8 cellular contexts compared by ENCODE assay signal in the genomic region with DNA sequence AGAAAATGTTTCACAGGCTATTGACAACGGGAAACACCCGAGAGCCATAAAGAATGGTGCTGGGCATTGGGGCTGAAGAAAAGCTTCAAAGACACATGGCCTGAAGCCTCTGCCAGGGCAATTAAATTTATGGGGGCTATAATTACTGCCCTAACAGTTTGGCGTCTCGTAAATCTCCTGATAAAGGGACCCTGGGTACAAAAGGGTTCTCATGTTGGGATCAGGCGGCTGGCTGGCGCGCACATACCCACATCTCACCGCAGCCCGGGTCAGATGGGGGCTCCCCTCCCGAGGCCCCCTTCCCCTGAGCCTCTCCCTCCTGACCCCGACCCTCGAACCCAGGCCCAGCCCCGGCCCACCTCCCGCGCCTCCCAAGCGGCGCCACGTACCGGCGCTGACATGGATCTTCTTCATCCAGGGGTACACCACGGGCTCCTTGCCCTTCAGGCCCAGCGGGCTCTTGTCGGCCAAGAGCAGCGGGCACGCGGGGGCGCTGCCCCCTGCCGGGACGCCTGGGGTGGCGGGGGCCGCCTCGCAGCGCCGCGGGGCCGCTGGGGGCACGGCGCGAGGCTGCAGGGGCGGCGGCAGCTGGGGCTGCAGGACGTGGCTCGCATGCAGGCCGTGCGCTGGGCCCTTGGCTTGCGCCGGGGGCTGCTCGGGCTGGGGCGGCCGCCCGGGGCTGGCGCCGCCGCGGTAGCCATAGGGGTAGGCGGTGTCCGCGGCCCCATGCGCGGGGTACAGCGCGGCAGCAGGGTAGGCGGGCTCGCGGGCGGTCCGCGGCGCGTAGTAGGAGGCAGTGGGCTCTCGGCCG. TPM values are rescaled to one million over a fixed set of nuclear protein-coding genes. Genes with fewer than 3 reads are reported as not detected.
DNase-seq lines count a peak whose midpoint lies in the region; ATAC-seq and TF ChIP-seq lines count a peak whose summit lies in the region.

No MANE protein-coding gene starts in this region.

- H3K27ac ChIP-seq in HEK293 (ENCODE audit: extremely low read depth, low read depth, low read length), result peak overlapping the region; percentile 100
- no peak overlapping the region for H3K27ac ChIP-seq in hepatocyte
- H3K27ac ChIP-seq in Karpas-422 (ENCODE audit: low read length), result no peak overlapping the region

- peaks cover 88% of the 10 kb centered on the region for H3K27me3 ChIP-seq in hepatocyte
- no peaks in the 10 kb centered on the region for H3K27me3 ChIP-seq in Karpas-422 (ENCODE audit: low read length)

- H3K27ac Mint-ChIP-seq in stimulated activated memory B cell treated with anti-CD40 and anti-IgM and Interleukin-4, amounts not matched to agents 10 μg/mL and 1 μg/mL and 100 μg/mL, for 72 hours, result no peak overlapping the region

- POLR2A ChIA-PET in HEK293 (lab: Yijun Ruan, JAX), result interaction anchor here (1.1 to 2.2 kb wide), 9 partner anchors 10 to 272 kb away, joined by 3 to 29 read pairs (median 6); partner anchors contain the start of genes HOXA1, HOXA5 and HOXA7

- H2AFZ ChIP-seq in hepatocyte (no peak overlapping the region), Karpas-422 (ENCODE audit: low read length) (no peak overlapping the region)

- no peaks in the 10 kb centered on the region for H3K36me3 Mint-ChIP-seq in stimulated activated memory B cell treated with anti-CD40 and anti-IgM and Interleukin-4, amounts not matched to agents 10 μg/mL and 1 μg/mL and 100 μg/mL, for 72 hours

- no peak overlapping the region for H3K4me3 Mint-ChIP-seq in stimulated activated memory B cell treated with anti-CD40 and anti-IgM and Interleukin-4, amounts not matched to agents 10 μg/mL and 1 μg/mL and 100 μg/mL, for 72 hours

- H3K4me1 ChIP-seq in HEK293 (ENCODE audit: control insufficient read depth, insufficient read depth, low read length), result peaks cover 75% of the 10 kb centered on the region
- H3K4me1 ChIP-seq in hepatocyte (ENCODE audit: insufficient read depth), result peaks cover 6% of the 10 kb centered on the region
- H3K4me1 ChIP-seq in Karpas-422 (ENCODE audit: low read length), result peaks cover 9% of the 10 kb centered on the region

- H3K36me3 ChIP-seq in HEK293 (ENCODE audit: control insufficient read depth in 2 of 2, insufficient read depth in 1 of 2, low read length in 2 of 2) (peaks cover 5 to 13% of the 10 kb centered on the region in 2 experiments; a peak in 1 of 3 replicates), hepatocyte (replicated peaks; ENCODE audit: insufficient read depth, low read depth) (no peaks in the 10 kb centered on the region), Karpas-422 (ENCODE audit: insufficient read depth, low read length) (no peaks in the 10 kb centered on the region)

- TF ChIP-seq CTCF in HEK293 (tag by site-specific recombination; IDR thresholded peaks at IDR 0.05) (0 out of 2 replicates have a peak, but pooled peaks have one; percentile 49), hepatocyte (IDR thresholded peaks at IDR 0.05; ENCODE audit: poor library complexity) (peak; percentile 11)

- H3K79me2 ChIP-seq in hepatocyte (no peaks in the 10 kb centered on the region), Karpas-422 (ENCODE audit: low read length) (peaks cover 18% of the 10 kb centered on the region; the same call in 1 of the 2 replicates)

- no peaks in the 10 kb centered on the region for H3K4me1 Mint-ChIP-seq in stimulated activated memory B cell treated with anti-CD40 and anti-IgM and Interleukin-4, amounts not matched to agents 10 μg/mL and 1 μg/mL and 100 μg/mL, for 72 hours

- peak overlapping the region; percentile 92 for H3K4me2 ChIP-seq in hepatocyte
- H3K4me2 ChIP-seq in Karpas-422 (ENCODE audit: low read depth, low read length, poor library complexity, severe bottlenecking), result no peak overlapping the region

- 9% methylated on average over 39 of the region's 72 CpGs for WGBS in hepatocyte (ENCODE audit: low lambda C conversion rate, missing lambda C conversion rate)

- peaks cover 73% of the 10 kb centered on the region for H3K27me3 Mint-ChIP-seq in stimulated activated memory B cell treated with anti-CD40 and anti-IgM and Interleukin-4, amounts not matched to agents 10 μg/mL and 1 μg/mL and 100 μg/mL, for 72 hours

- no peaks in the 10 kb centered on the region for H3K9me2 ChIP-seq in hepatocyte (replicated peaks; ENCODE audit: insufficient read depth)
- H3K9me2 ChIP-seq in Karpas-422 (replicated peaks; ENCODE audit: insufficient read depth, low read length), result no peaks in the 10 kb centered on the region

- DNase-seq in T1000 (lab: John Stamatoyannopoulos, UW), result peak; percentile 42
- DNase-seq in hepatocyte (ENCODE audit: low spot score), result peak; percentile 53
- no peak for DNase-seq in Karpas-422
- no peak for DNase-seq in NCI-H2029 (lab: John Stamatoyannopoulos, UW)
- DNase-seq in NCI-H1694 treated with DMSO at 0.1 percent for 48 hours (lab: John Stamatoyannopoulos, UW), result no peak
- no peak for DNase-seq in NCI-H2107 treated with DMSO at 0.1 percent for 48 hours (lab: John Stamatoyannopoulos, UW; ENCODE audit: unreplicated experiment)

- peaks cover 3% of the 10 kb centered on the region for H3K9me3 Mint-ChIP-seq in stimulated activated memory B cell treated with anti-CD40 and anti-IgM and Interleukin-4, amounts not matched to agents 10 μg/mL and 1 μg/mL and 100 μg/mL, for 72 hours

- ATAC-seq in stimulated activated memory B cell treated with anti-CD40 and anti-IgM and Interleukin-4, amounts not matched to agents 10 μg/mL and 1 μg/mL and 100 μg/mL, for 72 hours, result peak; percentile 74

- peak overlapping the region; percentile 52 for H3K4me3 ChIP-seq in HEK293 (ENCODE audit: low read depth, low read length)
- peak overlapping the region; percentile 80 for H3K4me3 ChIP-seq in hepatocyte
- no peak overlapping the region for H3K4me3 ChIP-seq in Karpas-422 (ENCODE audit: low read length)

- CTCF ChIA-PET in HEK293 (lab: Yijun Ruan, JAX), result interaction anchor here (0.8 to 2.7 kb wide), 6 partner anchors 11 to 277 kb away, joined by 3 to 12 read pairs (median 3); partner anchors contain the start of gene HOXA6

- H4K20me1 ChIP-seq in hepatocyte (ENCODE audit: insufficient read depth, poor library complexity, severe bottlenecking) (no peaks in the 10 kb centered on the region), Karpas-422 (ENCODE audit: insufficient read depth, low read depth, low read length) (no peaks in the 10 kb centered on the region)

- H3K9me3 ChIP-seq in HEK293 (ENCODE audit: control insufficient read depth, insufficient read depth, low read depth, low read length), result no peaks in the 10 kb centered on the region
- H3K9me3 ChIP-seq in hepatocyte (ENCODE audit: low read depth), result no peaks in the 10 kb centered on the region
- H3K9me3 ChIP-seq in Karpas-422 (ENCODE audit: low read length), result no peaks in the 10 kb centered on the region

- H3K9ac ChIP-seq in Karpas-422 (ENCODE audit: low read length), result no peak overlapping the region

TF ChIP-seq in HEK293, 187 proteins besides CTCF, POLR2A, EP300 and RAD21 (continues in another document):
- no peak for TF ChIP-seq ZNF114 (tag by site-specific recombination; IDR thresholded peaks at IDR 0.05)
- peak; percentile 97 for TF ChIP-seq SP7 (tag by site-specific recombination; IDR thresholded peaks at IDR 0.05)
- TF ChIP-seq ZBTB8A (tag by site-specific recombination; IDR thresholded peaks at IDR 0.05), result peak; percentile 94
- no peak for TF ChIP-seq SCRT2 (tag by site-specific recombination; IDR thresholded peaks at IDR 0.05)
- TF ChIP-seq ZNF629 (tag by site-specific recombination; IDR thresholded peaks at IDR 0.05), result no peak
- TF ChIP-seq, protein P1, sequence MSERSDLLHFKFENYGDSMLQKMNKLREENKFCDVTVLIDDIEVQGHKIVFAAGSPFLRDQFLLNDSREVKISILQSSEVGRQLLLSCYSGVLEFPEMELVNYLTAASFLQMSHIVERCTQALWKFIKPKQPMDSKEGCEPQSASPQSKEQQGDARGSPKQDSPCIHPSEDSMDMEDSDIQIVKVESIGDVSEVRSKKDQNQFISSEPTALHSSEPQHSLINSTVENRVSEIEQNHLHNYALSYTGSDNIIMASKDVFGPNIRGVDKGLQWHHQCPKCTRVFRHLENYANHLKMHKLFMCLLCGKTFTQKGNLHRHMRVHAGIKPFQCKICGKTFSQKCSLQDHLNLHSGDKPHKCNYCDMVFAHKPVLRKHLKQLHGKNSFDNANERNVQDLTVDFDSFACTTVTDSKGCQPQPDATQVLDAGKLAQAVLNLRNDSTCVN (tag by site-specific recombination; optimal IDR thresholded peaks at IDR 0.05), result peak; percentile 27
- no peak for TF ChIP-seq ZNF202 (tag by site-specific recombination; IDR thresholded peaks at IDR 0.05; ENCODE audit: borderline replicate concordance)
- TF ChIP-seq IKZF3 (tag by site-specific recombination; IDR thresholded peaks at IDR 0.05), result peak; percentile 78
- no peak for TF ChIP-seq ZNF560 (tag by site-specific recombination; IDR thresholded peaks at IDR 0.05; ENCODE audit: borderline replicate concordance)
- TF ChIP-seq KLF16 (tag by site-specific recombination; IDR thresholded peaks at IDR 0.05), result 0 out of 2 replicates have a peak, but pooled peaks have one; percentile 49

RNA-seq across cellular contexts. Expression of gene HOXA4, which starts 0.6 kb away (rescaled TPM):
- total RNA-seq in hepatocyte, result 1.3 and 1.4 TPM in 2 replicates
- 0.69 and 0.96 TPM in 2 replicates for polyA plus RNA-seq in hepatocyte
- 0.79 TPM in 1 of 2 replicates, not detected in the other for total RNA-seq in Karpas-422 (2014; rRNA removed; shearing (Covaris generic); ENCODE audit: low replicate concordance)

RNA-seq across cellular contexts. Expression of gene HOXA5, which starts 13.5 kb away (rescaled TPM):
- total RNA-seq in hepatocyte, result 0.08 and 0.70 TPM in 2 replicates
- 0.41 and 0.92 TPM in 2 replicates for polyA plus RNA-seq in hepatocyte
- 3.6 and 4.1 TPM in 2 replicates for total RNA-seq in Karpas-422 (2014; rRNA removed; shearing (Covaris generic); ENCODE audit: low replicate concordance)

RNA-seq across cellular contexts. Expression of gene HOXA6, which starts 17.6 kb away (rescaled TPM):
- not detected in 2 replicates for total RNA-seq in hepatocyte
- 0.16 and 0.23 TPM in 2 replicates for polyA plus RNA-seq in hepatocyte
- 3.4 and 8.4 TPM in 2 replicates for total RNA-seq in Karpas-422 (2014; rRNA removed; shearing (Covaris generic); ENCODE audit: low replicate concordance)

RNA-seq across cellular contexts. Expression of gene HOXA3, which starts 22.4 kb away (rescaled TPM):
- total RNA-seq in hepatocyte, result 0.83 and 3.0 TPM in 2 replicates
- 4.1 and 4.5 TPM in 2 replicates for polyA plus RNA-seq in hepatocyte
- total RNA-seq in Karpas-422 (2014; rRNA removed; shearing (Covaris generic); ENCODE audit: low replicate concordance), result 1.3 TPM in 2 replicates

RNA-seq across cellular contexts. Expression of gene HOXA7, which starts 26.5 kb away (rescaled TPM):
- total RNA-seq in hepatocyte, result 0.32 and 0.83 TPM in 2 replicates
- 1.0 TPM in 1 of 2 replicates, not detected in the other for polyA plus RNA-seq in hepatocyte
- 7.5 and 10.2 TPM in 2 replicates for total RNA-seq in Karpas-422 (2014; rRNA removed; shearing (Covaris generic); ENCODE audit: low replicate concordance)

Comparison
In these comparisons a context has a peak if more than half of its experiments do, and no peak if none do; other contexts are left out.
1. DNase-seq: peak in T1000 (single experiment) and hepatocyte (single experiment); none in Karpas-422 (single experiment), NCI-H2029 (single experiment), NCI-H1694 treated with DMSO at 0.1 percent for 48 hours (single experiment) and NCI-H2107 treated with DMSO at 0.1 percent for 48 hours (single experiment).